Comparison of ENCODE assay signal across 9 cellular contexts in the genomic region with DNA sequence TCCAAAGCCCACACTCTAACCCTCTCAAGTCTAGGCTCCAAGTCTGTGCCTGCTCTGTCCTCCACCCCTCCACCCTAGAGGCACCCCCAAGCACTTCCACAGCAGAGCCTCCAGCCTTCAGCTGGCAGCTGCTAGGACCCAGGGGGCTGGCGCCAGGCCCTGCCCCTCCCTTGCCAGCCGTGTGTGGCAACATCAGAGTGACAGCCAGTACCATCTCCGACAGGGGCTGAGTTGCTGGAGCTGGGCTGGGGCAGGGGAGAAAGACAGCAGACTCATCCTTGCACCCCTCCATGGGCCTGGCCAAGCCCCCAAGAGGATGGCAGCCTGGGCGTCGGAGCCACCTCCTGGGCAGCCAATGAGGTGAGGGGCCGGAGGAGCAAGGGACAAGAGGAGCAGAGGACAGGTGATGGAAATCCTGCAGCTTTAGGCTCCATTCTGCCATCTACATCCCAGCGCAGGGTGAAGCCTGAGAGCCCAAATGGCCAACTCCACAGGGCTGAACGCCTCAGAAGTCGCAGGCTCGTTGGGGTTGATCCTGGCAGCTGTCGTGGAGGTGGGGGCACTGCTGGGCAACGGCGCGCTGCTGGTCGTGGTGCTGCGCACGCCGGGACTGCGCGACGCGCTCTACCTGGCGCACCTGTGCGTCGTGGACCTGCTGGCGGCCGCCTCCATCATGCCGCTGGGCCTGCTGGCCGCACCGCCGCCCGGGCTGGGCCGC. TPM values are rescaled to one million over a fixed set of nuclear protein-coding genes. Genes with fewer than 3 reads are reported as not detected.
DNase-seq lines count a peak whose midpoint lies in the region; ATAC-seq and TF ChIP-seq lines count a peak whose summit lies in the region.
"Had no signal": no experiment of that assay in that cellular context is flagged by ENCODE, and none has a peak within 500 bp of the region (broad histone marks: within the 10 kb centered on the region; RNA-seq: fewer than 3 reads in every experiment).

A gene with protein sequence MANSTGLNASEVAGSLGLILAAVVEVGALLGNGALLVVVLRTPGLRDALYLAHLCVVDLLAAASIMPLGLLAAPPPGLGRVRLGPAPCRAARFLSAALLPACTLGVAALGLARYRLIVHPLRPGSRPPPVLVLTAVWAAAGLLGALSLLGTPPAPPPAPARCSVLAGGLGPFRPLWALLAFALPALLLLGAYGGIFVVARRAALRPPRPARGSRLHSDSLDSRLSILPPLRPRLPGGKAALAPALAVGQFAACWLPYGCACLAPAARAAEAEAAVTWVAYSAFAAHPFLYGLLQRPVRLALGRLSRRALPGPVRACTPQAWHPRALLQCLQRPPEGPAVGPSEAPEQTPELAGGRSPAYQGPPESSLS (plus strand): TSS at position 207 of the 718 bp plus-strand sequence. CDS start 272 bp downstream, at position 479.

- H3K36me3 ChIP-seq in tibial artery: peaks cover 0 to 32% (median 19%) of the 10 kb centered on the region in 3 donors

- DNase-seq in activated CD4-positive, alpha-beta memory T cell treated with anti-CD3 and anti-CD28 coated beads for 36 hours: no peak
- no peak for DNase-seq in activated CD4-positive, alpha-beta memory T cell treated with anti-CD3 and anti-CD28 coated beads, Interleukin-2, amount 10 ng/mL, durations not matched to agents 7 days and 5 days
- DNase-seq in effector memory CD8-positive, alpha-beta T cell: no peak
- DNase-seq in mesothelial cell of epicardium (ENCODE audit: low spot score in 2 of 2, unreplicated experiment in 2 of 2): no peak
- DNase-seq in tibial artery: no peak
- no peak for DNase-seq in cerebellar nuclear complex (lab: John Stamatoyannopoulos, UW)
- DNase-seq: NCI-H1092 had no signal

- ATAC-seq in effector memory CD8-positive, alpha-beta T cell (replicated peaks): peak; percentile 15
- ATAC-seq in HG03280 (IDR thresholded peaks at IDR 0.05; ENCODE audit: unreplicated experiment) (no peak), GM21717 (IDR thresholded peaks at IDR 0.05; ENCODE audit: unreplicated experiment) (no peak)

- H3K4me1 ChIP-seq in tibial artery: peaks cover 0 to 18% (median 16%) of the 10 kb centered on the region in 4 donors

- POLR2A ChIA-PET in activated CD4-positive, alpha-beta memory T cell treated with anti-CD3 and anti-CD28 coated beads for 36 hours (lab: Charles Lee): interaction anchor here (0.5 kb wide), 1 partner anchor 37 kb away, joined by 4 read pairs; no protein-coding TSS in a partner anchor
- POLR2A ChIA-PET in activated CD4-positive, alpha-beta memory T cell treated with anti-CD3 and anti-CD28 coated beads, Interleukin-2, amount 10 ng/mL, durations not matched to agents 7 days and 5 days (lab: Charles Lee): interaction anchor here (0.9 to 1.1 kb wide), 2 partner anchors 9 to 10 kb away, joined by 3 to 4 read pairs; no protein-coding TSS in a partner anchor

- H3K27me3 ChIP-seq in tibial artery: no peaks in the 10 kb centered on the region

- no peaks in the 10 kb centered on the region for H3K9me3 ChIP-seq in tibial artery

- peak within 1 kb of the TSS; percentile 69 to 87 for H3K27ac ChIP-seq in tibial artery

- H3K4me3 ChIP-seq in tibial artery: peak within 1 kb of the TSS; percentile 47 to 54

- peaks cover 17% of the 10 kb centered on the region for H3K27me3 Mint-ChIP-seq in activated CD4-positive, alpha-beta memory T cell treated with anti-CD3 and anti-CD28 coated beads for 36 hours
- peaks cover 35% of the 10 kb centered on the region for H3K27me3 Mint-ChIP-seq in activated CD4-positive, alpha-beta memory T cell treated with anti-CD3 and anti-CD28 coated beads, Interleukin-2, amount 10 ng/mL, durations not matched to agents 7 days and 5 days
- H3K27me3 Mint-ChIP-seq in effector memory CD8-positive, alpha-beta T cell: peaks cover 31 to 47% of the 10 kb centered on the region in 2 donors
- peaks cover 46% of the 10 kb centered on the region for H3K27me3 Mint-ChIP-seq in mesothelial cell of epicardium (ENCODE audit: low read depth)

- no peaks in the 10 kb centered on the region for H3K9me3 Mint-ChIP-seq in activated CD4-positive, alpha-beta memory T cell treated with anti-CD3 and anti-CD28 coated beads for 36 hours
- no peaks in the 10 kb centered on the region for H3K9me3 Mint-ChIP-seq in activated CD4-positive, alpha-beta memory T cell treated with anti-CD3 and anti-CD28 coated beads, Interleukin-2, amount 10 ng/mL, durations not matched to agents 7 days and 5 days
- H3K9me3 Mint-ChIP-seq in effector memory CD8-positive, alpha-beta T cell: no peaks in the 10 kb centered on the region
- H3K9me3 Mint-ChIP-seq in mesothelial cell of epicardium: no peaks in the 10 kb centered on the region

- CTCF ChIA-PET in activated CD4-positive, alpha-beta memory T cell treated with anti-CD3 and anti-CD28 coated beads for 36 hours (lab: Charles Lee): interaction anchor here (1.8 to 2.0 kb wide), 2 partner anchors 12 to 18 kb away, joined by 7 to 9 read pairs; partner anchors contain the start of genes ABHD14B and PARP3
- CTCF ChIA-PET in activated CD4-positive, alpha-beta memory T cell treated with anti-CD3 and anti-CD28 coated beads, Interleukin-2, amount 10 ng/mL, durations not matched to agents 7 days and 5 days (lab: Charles Lee): no interaction called here

- no peak within 1 kb of the TSS for H3K27ac Mint-ChIP-seq in activated CD4-positive, alpha-beta memory T cell treated with anti-CD3 and anti-CD28 coated beads for 36 hours
- no peak within 1 kb of the TSS for H3K27ac Mint-ChIP-seq in activated CD4-positive, alpha-beta memory T cell treated with anti-CD3 and anti-CD28 coated beads, Interleukin-2, amount 10 ng/mL, durations not matched to agents 7 days and 5 days
- H3K27ac Mint-ChIP-seq in effector memory CD8-positive, alpha-beta T cell: no peak within 1 kb of the TSS
- no peak within 1 kb of the TSS for H3K27ac Mint-ChIP-seq in mesothelial cell of epicardium

- peak within 1 kb of the TSS; percentile 16 for H3K4me3 Mint-ChIP-seq in activated CD4-positive, alpha-beta memory T cell treated with anti-CD3 and anti-CD28 coated beads for 36 hours
- no peak within 1 kb of the TSS for H3K4me3 Mint-ChIP-seq in activated CD4-positive, alpha-beta memory T cell treated with anti-CD3 and anti-CD28 coated beads, Interleukin-2, amount 10 ng/mL, durations not matched to agents 7 days and 5 days
- H3K4me3 Mint-ChIP-seq in effector memory CD8-positive, alpha-beta T cell: peak within 1 kb of the TSS; percentile 25 to 32
- H3K4me3 Mint-ChIP-seq in mesothelial cell of epicardium: peak within 1 kb of the TSS; percentile 3

- intact Hi-C loops in activated CD4-positive, alpha-beta memory T cell treated with anti-CD3 and anti-CD28 coated beads for 36 hours (cut with micrococcal nuclease): no loop called here
- intact Hi-C loops in tibial artery (cut with DNase I; ENCODE audit: low total_unique reads): no loop called here

- peaks cover 2% of the 10 kb centered on the region for H3K4me1 Mint-ChIP-seq in activated CD4-positive, alpha-beta memory T cell treated with anti-CD3 and anti-CD28 coated beads for 36 hours (ENCODE audit: low read depth)
- peaks cover 7% of the 10 kb centered on the region for H3K4me1 Mint-ChIP-seq in activated CD4-positive, alpha-beta memory T cell treated with anti-CD3 and anti-CD28 coated beads, Interleukin-2, amount 10 ng/mL, durations not matched to agents 7 days and 5 days
- peaks cover 4 to 7% of the 10 kb centered on the region in 2 donors for H3K4me1 Mint-ChIP-seq in effector memory CD8-positive, alpha-beta T cell (ENCODE audit: low read depth in 2 of 2)
- H3K4me1 Mint-ChIP-seq in mesothelial cell of epicardium: peaks cover 2% of the 10 kb centered on the region

- H3K36me3 Mint-ChIP-seq in activated CD4-positive, alpha-beta memory T cell treated with anti-CD3 and anti-CD28 coated beads for 36 hours: peaks cover 4% of the 10 kb centered on the region
- H3K36me3 Mint-ChIP-seq in activated CD4-positive, alpha-beta memory T cell treated with anti-CD3 and anti-CD28 coated beads, Interleukin-2, amount 10 ng/mL, durations not matched to agents 7 days and 5 days (ENCODE audit: low read depth): peaks cover 3% of the 10 kb centered on the region
- peaks cover 7% of the 10 kb centered on the region for H3K36me3 Mint-ChIP-seq in effector memory CD8-positive, alpha-beta T cell (ENCODE audit: insufficient read depth)
- H3K36me3 Mint-ChIP-seq in mesothelial cell of epicardium: peaks cover 3% of the 10 kb centered on the region

- no peak for TF ChIP-seq CTCF in mesothelial cell of epicardium (IDR thresholded peaks at IDR 0.05; ENCODE audit: unreplicated experiment)
- no peak for TF ChIP-seq CTCF in tibial artery (IDR thresholded peaks at IDR 0.05)

RNA-seq across cellular contexts. Expression of the gene that starts here (rescaled TPM):
- not detected for total RNA-seq in activated CD4-positive, alpha-beta memory T cell treated with anti-CD3 and anti-CD28 coated beads for 36 hours
- not detected for total RNA-seq in activated CD4-positive, alpha-beta memory T cell treated with anti-CD3 and anti-CD28 coated beads, Interleukin-2, amount 10 ng/mL, durations not matched to agents 7 days and 5 days
- 0.22 to 0.36 TPM (median 0.33 TPM) in 3 replicates for total RNA-seq in mesothelial cell of epicardium
